Comparison of ENCODE assay signal across 23 cellular contexts in the genomic region with DNA sequence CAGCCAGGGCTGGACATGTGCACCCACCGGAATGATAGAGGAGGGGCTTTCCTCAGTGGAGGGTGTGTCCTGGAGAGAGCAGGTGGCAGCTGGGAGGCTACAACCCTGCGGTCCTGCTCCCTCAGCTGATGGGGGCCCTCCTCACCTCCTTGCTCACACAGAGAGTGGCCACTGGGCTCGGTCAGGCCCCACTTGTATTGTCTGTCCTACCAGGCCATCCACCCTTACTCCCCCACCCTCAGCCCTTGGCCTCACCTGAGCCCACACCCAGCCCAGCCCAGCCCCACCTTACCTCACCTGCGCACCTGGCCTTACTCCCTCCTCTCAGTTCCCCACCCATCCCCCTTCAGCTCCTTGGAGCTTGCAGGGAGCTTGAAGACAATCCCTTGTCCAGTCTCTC. TPM values are rescaled to one million over a fixed set of nuclear protein-coding genes. Genes with fewer than 3 reads are reported as not detected.
DNase-seq lines count a peak whose midpoint lies in the region; ATAC-seq and TF ChIP-seq lines count a peak whose summit lies in the region.
"Had no signal": no experiment of that assay in that cellular context is flagged by ENCODE, and none has a peak within 500 bp of the region (broad histone marks: within the 10 kb centered on the region; RNA-seq: fewer than 3 reads in every experiment).

No MANE protein-coding gene starts in this region.

- TF ChIP-seq CTCF in RWPE2 (IDR thresholded peaks at IDR 0.05; ENCODE audit: poor library complexity, severe bottlenecking): no peak

- DNase-seq in activated T-cell treated with anti-CD3 and anti-CD28 coated beads, Interleukin-2, amount 50 U/mL, for 1 hour: peak; percentile 16
- no peak for DNase-seq in activated T-cell treated with anti-CD3 and anti-CD28 coated beads for 4 hours
- DNase-seq in RWPE2 (ENCODE audit: low spot score): peak; percentile 51
- peak; percentile 75 to 84 for DNase-seq in left colon
- peak; percentile 68 for DNase-seq in posterior vena cava (ENCODE audit: low spot score)
- no peak for DNase-seq in activated gamma-delta T cell (lab: John Stamatoyannopoulos, UW)
- DNase-seq in T-helper 1 cell: no peak
- DNase-seq in CD4-positive, alpha-beta memory T cell: no peak
- DNase-seq: 8988T, COR-L47, DMS 273 treated with DMSO at 0.1 percent for 48 hours, MM.1S, NCI-H1092, NCI-H1436 treated with DMSO at 0.1 percent for 48 hours, NCI-H2029, NCI-H2171, NCI-H526, PC-9 had no signal

- H3K36me3 Mint-ChIP-seq in CD4-positive, alpha-beta memory T cell: no peaks in the 10 kb centered on the region
- H3K36me3 Mint-ChIP-seq: CD14-positive monocyte had no signal

- peaks cover 20 to 31% (median 25%) of the 10 kb centered on the region in 4 donors for H3K4me1 Mint-ChIP-seq in CD4-positive, alpha-beta memory T cell

- no peaks in the 10 kb centered on the region for H3K27me3 Mint-ChIP-seq in CD4-positive, alpha-beta memory T cell

- H3K9me3 ChIP-seq in RWPE2 (ENCODE audit: severe bottlenecking): no peaks in the 10 kb centered on the region
- H3K9me3 ChIP-seq in CD4-positive, alpha-beta memory T cell (ENCODE audit: control insufficient read depth in 1 of 2, low read length in 2 of 2): no peaks in the 10 kb centered on the region
- H3K9me3 ChIP-seq: HAP-1 had no signal

- CTCF ChIA-PET in CD4-positive, alpha-beta memory T cell (lab: Charles Lee; ENCODE audit: partially characterized antibody): interaction anchor here (4.4 kb wide), 1 partner anchor 91 kb away, joined by 30 read pairs; no protein-coding TSS in a partner anchor

- no peak overlapping the region for H3K4me3 ChIP-seq in RWPE2 (ENCODE audit: severe bottlenecking)
- H3K4me3 ChIP-seq in CD4-positive, alpha-beta memory T cell (ENCODE audit: low read length in 2 of 2): no peak overlapping the region
- H3K4me3 ChIP-seq: HAP-1, PC-9 had no signal

- H3K36me3 ChIP-seq in RWPE2 (ENCODE audit: low read depth): no peaks in the 10 kb centered on the region
- H3K36me3 ChIP-seq in CD4-positive, alpha-beta memory T cell (ENCODE audit: insufficient read depth, low read length): no peaks in the 10 kb centered on the region
- H3K36me3 ChIP-seq: HAP-1 had no signal

- POLR2A ChIA-PET in CD4-positive, alpha-beta memory T cell (lab: Charles Lee; ENCODE audit: partially characterized antibody): no interaction called here

- no peak overlapping the region for H3K4me3 Mint-ChIP-seq in CD4-positive, alpha-beta memory T cell
- H3K4me3 Mint-ChIP-seq: CD14-positive monocyte had no signal

- no peak overlapping the region for H3K27ac ChIP-seq in RWPE2 (ENCODE audit: poor library complexity, severe bottlenecking)
- no peak overlapping the region for H3K27ac ChIP-seq in CD4-positive, alpha-beta memory T cell (ENCODE audit: low read depth, low read length)
- H3K27ac ChIP-seq: PC-9 had no signal

- H3K27ac Mint-ChIP-seq in CD4-positive, alpha-beta memory T cell: peak overlapping the region in 1 of 7 donors; percentile 12
- H3K27ac Mint-ChIP-seq: CD14-positive monocyte had no signal

- ATAC-seq in RWPE2 (ENCODE audit: low read depth): no peak
- ATAC-seq in left colon: peak; percentile 54

- H3K9me3 Mint-ChIP-seq in CD4-positive, alpha-beta memory T cell: peaks cover 0 to 2% (median 0%) of the 10 kb centered on the region in 8 donors

- intact Hi-C loops in left colon (cut with DNase I, micrococcal nuclease) (no loop called here), posterior vena cava (cut with DNase I) (no loop called here)
- intact Hi-C loops in CD4-positive, alpha-beta memory T cell (cut with micrococcal nuclease): loop anchor here (5.0 kb wide), 1 partner anchor 91 kb away; no protein-coding TSS in a partner anchor

- H3K27me3 ChIP-seq in RWPE2 (ENCODE audit: insufficient read depth, poor library complexity, severe bottlenecking): peaks cover 25% of the 10 kb centered on the region
- H3K27me3 ChIP-seq in CD4-positive, alpha-beta memory T cell (ENCODE audit: insufficient read depth, low read length): no peaks in the 10 kb centered on the region

- H3K4me1 ChIP-seq in RWPE2 (ENCODE audit: insufficient read depth, poor library complexity, severe bottlenecking): no peaks in the 10 kb centered on the region
- H3K4me1 ChIP-seq in CD4-positive, alpha-beta memory T cell (ENCODE audit: insufficient read depth, low read length): peaks cover 31% of the 10 kb centered on the region
- H3K4me1 ChIP-seq: HAP-1 had no signal

RNA-seq across cellular contexts. Expression of a gene that starts 3.1 kb away (rescaled TPM):
- total RNA-seq in left colon: 1 to 10 TPM; 2.0 to 3.8 TPM
- not detected for total RNA-seq in posterior vena cava
- total RNA-seq in CD4-positive, alpha-beta memory T cell: under 1 TPM; 0.19 to 0.23 TPM
- not detected for polyA plus RNA-seq in CD4-positive, alpha-beta memory T cell
- total RNA-seq: LHCN-M2, PC-9 had no signal
- polyA plus RNA-seq: AG04450, CD14-positive monocyte had no signal

RNA-seq across cellular contexts. Expression of a gene that starts 3.6 kb away (rescaled TPM):
- total RNA-seq in left colon (10 to 100 TPM; 42.8 to 56.8 TPM), posterior vena cava (1 to 10 TPM; 4.7 to 7.2 TPM)
- 10 to 100 TPM; 21.4 to 21.6 TPM for total RNA-seq in CD4-positive, alpha-beta memory T cell
- 10 to 100 TPM in 1 of 2 donors, 1 to 10 TPM in 1; 5.4 to 21.7 TPM for polyA plus RNA-seq in CD4-positive, alpha-beta memory T cell
- total RNA-seq: Daoy, LHCN-M2, PC-9 had no signal
- polyA plus RNA-seq: AG04450 had no signal

RNA-seq across cellular contexts. Expression of a gene that starts 40.6 kb away (rescaled TPM):
- total RNA-seq in left colon: 10 to 100 TPM; 39.9 to 40.4 TPM
- total RNA-seq in posterior vena cava: 10 to 100 TPM; 47.4 to 49.6 TPM
- 10 to 100 TPM; 58.6 to 65.8 TPM for total RNA-seq in CD4-positive, alpha-beta memory T cell
- polyA plus RNA-seq in CD4-positive, alpha-beta memory T cell: 10 to 100 TPM; 54.6 to 79.8 TPM

Comparison
In these comparisons a context has a peak if more than half of its experiments do, and no peak if none do; other contexts are left out.
1. DNase-seq: peak in activated T-cell treated with anti-CD3 and anti-CD28 coated beads, Interleukin-2, amount 50 U/mL, for 1 hour (single experiment), RWPE2 (single experiment), left colon (2 of 2) and posterior vena cava (single experiment); none in activated T-cell treated with anti-CD3 and anti-CD28 coated beads for 4 hours (single experiment), activated gamma-delta T cell (single experiment), T-helper 1 cell (0 of 5) and CD4-positive, alpha-beta memory T cell (0 of 5).